9 cellular contexts compared by ENCODE assay signal in genomic region chr16:9241177-9241576, GRCh38.
"Had no signal": no experiment of that assay in that cellular context is flagged by ENCODE, and none has a peak within 500 bp of the region (broad histone marks: within the 10 kb centered on the region; RNA-seq: fewer than 3 reads in every experiment).

No MANE protein-coding gene starts in this region.

- H3K9ac ChIP-seq: GM23248 had no signal

- H3K27ac ChIP-seq: GM23248, HL-60 had no signal

- H3K36me3 ChIP-seq: HAP-1 had no signal

- H3K9me3 ChIP-seq: HAP-1 had no signal

- H3K4me3 ChIP-seq: GM23248, HAP-1, K562 had no signal

- H3K4me1 ChIP-seq: HAP-1 had no signal

- ATAC-seq: HCT116, K562 had no signal

- DNase-seq: GM23248, GOT3, H7, HFFc6, IMR-90 had no signal

- FAIRE-seq: K562 had no signal

- H2AFZ ChIP-seq: GM23248 had no signal
